In genomic region chr3:195105841-195106417, GRCh38 we compare ENCODE assay signal across 1 cellular context.
TF ChIP-seq lines count a peak whose summit lies in the region.

No MANE protein-coding gene starts in this region.

TF ChIP-seq in WTC11, 78 proteins besides CTCF, POLR2A, EP300 and RAD21 (continued from another document):
- no peak for TF ChIP-seq IRF1 (CRISPR knock-in tag; IDR thresholded peaks at IDR 0.05)
- TF ChIP-seq E2F5 (CRISPR knock-in tag; IDR thresholded peaks at IDR 0.05) = no peak
- TF ChIP-seq, protein P1, sequence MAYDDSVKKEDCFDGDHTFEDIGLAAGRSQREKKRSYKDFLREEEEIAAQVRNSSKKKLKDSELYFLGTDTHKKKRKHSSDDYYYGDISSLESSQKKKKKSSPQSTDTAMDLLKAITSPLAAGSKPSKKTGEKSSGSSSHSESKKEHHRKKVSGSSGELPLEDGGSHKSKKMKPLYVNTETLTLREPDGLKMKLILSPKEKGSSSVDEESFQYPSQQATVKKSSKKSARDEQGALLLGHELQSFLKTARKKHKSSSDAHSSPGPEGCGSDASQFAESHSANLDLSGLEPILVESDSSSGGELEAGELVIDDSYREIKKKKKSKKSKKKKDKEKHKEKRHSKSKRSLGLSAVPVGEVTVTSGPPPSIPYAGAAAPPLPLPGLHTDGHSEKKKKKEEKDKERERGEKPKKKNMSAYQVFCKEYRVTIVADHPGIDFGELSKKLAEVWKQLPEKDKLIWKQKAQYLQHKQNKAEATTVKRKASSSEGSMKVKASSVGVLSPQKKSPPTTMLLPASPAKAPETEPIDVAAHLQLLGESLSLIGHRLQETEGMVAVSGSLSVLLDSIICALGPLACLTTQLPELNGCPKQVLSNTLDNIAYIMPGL (CRISPR knock-in tag; IDR thresholded peaks at IDR 0.05) = no peak
- TF ChIP-seq JUN (CRISPR knock-in tag; IDR thresholded peaks at IDR 0.05) = no peak
- no peak for TF ChIP-seq ZNF219 (CRISPR knock-in tag; IDR thresholded peaks at IDR 0.05; ENCODE audit: borderline replicate concordance)
- no peak for TF ChIP-seq ZNF423 (CRISPR knock-in tag; IDR thresholded peaks at IDR 0.05)
